10 cellular contexts compared by ENCODE assay signal in genomic region chr1:27349784-27350672, GRCh38. TPM values are rescaled to one million over a fixed set of nuclear protein-coding genes. Genes with fewer than 3 reads are reported as not detected.
A peak's percentile ranks its signal among the peaks of the same experiment; 100 is the strongest.
DNase-seq lines count a peak whose midpoint lies in the region; ATAC-seq, FAIRE-seq and TF ChIP-seq lines count a peak whose summit lies in the region.
"Had no signal": no experiment of that assay in that cellular context is flagged by ENCODE, and none has a peak within 500 bp of the region (broad histone marks: within the 10 kb centered on the region; RNA-seq: fewer than 3 reads in every experiment).

No MANE protein-coding gene starts in this region.

- H4K91ac ChIP-seq in H1 (replicated peaks; ENCODE audit: insufficient read length, low read length) = peak overlapping the region; percentile 87

- no peak overlapping the region for H3K56ac ChIP-seq in H1 (replicated peaks; ENCODE audit: insufficient read length, low read depth, low read length)

- peaks cover 22% of the 10 kb centered on the region; the same call in 1 of the 2 replicates for H3K27me3 ChIP-seq in H7 (ENCODE audit: control insufficient read depth, insufficient read depth, low read length)
- peaks cover 0 to 8% (median 6%) of the 10 kb centered on the region in 4 experiments; a peak in 5 of 7 replicates for H3K27me3 ChIP-seq in H1 (replicated peaks in 1 of 4; ENCODE audit: control insufficient read depth in 3 of 4, extremely low read depth in 1 of 4, insufficient read depth in 3 of 4, low read length in 3 of 4)
- H3K27me3 ChIP-seq in mononuclear cell (ENCODE audit: insufficient read depth, low read length) = no peaks in the 10 kb centered on the region
- no peaks in the 10 kb centered on the region for H3K27me3 ChIP-seq in vagina

- peak overlapping the region; percentile 10; the same call in 1 of the 2 replicates for H2AK5ac ChIP-seq in H1 (ENCODE audit: low read depth, low read length)

- H3K27ac ChIP-seq in H1 (ENCODE audit: low read depth, low read length) (no peak overlapping the region), vagina (peak overlapping the region; percentile 31)

- H3K14ac ChIP-seq in H1 (ENCODE audit: insufficient read length) = no peak overlapping the region

- TF ChIP-seq RAD21 in H1 (IDR thresholded peaks at IDR 0.05 in 1 of 2, conservative IDR thresholded peaks at IDR 0.05 in 1 of 2; ENCODE audit: low read depth in 2 of 2, low read length in 2 of 2) = no peak

- peak overlapping the region; percentile 77 to 83 for H3K4me2 ChIP-seq in H1 (ENCODE audit: insufficient read depth in 1 of 2, low read depth in 2 of 2, low read length in 2 of 2)

- no peaks in the 10 kb centered on the region for H3K9me3 ChIP-seq in H1 (ENCODE audit: insufficient read depth in 2 of 2, low read depth in 1 of 2, low read length in 1 of 2)
- H3K9me3 ChIP-seq in mononuclear cell (ENCODE audit: low read depth, low read length) = no peaks in the 10 kb centered on the region
- H3K9me3 ChIP-seq in vagina = no peaks in the 10 kb centered on the region

- peaks cover 0 to 6% of the 10 kb centered on the region in 2 experiments for H4K20me1 ChIP-seq in H1 (replicated peaks in 1 of 2; ENCODE audit: control insufficient read depth in 1 of 2, insufficient read depth in 2 of 2, low read length in 2 of 2)

- TF ChIP-seq CTCF in H1 (IDR thresholded peaks at IDR 0.05; ENCODE audit: control extremely low read depth in 1 of 3, insufficient read depth in 1 of 3, low read depth in 1 of 3, low read length in 3 of 3) (no peak), vagina (IDR thresholded peaks at IDR 0.05) (no peak)

- POLR2A ChIA-PET in H1 (lab: Charles Lee; ENCODE audit: partially characterized antibody) = interaction anchor here (0.7 to 10.9 kb wide), 23 partner anchors 10 to 356 kb away, joined by 3 to 101 read pairs (median 5); partner anchors contain the start of genes MAP3K6, SYTL1, TMEM222 and TRNP1

- TF ChIP-seq EP300 in H1 (IDR thresholded peaks at IDR 0.05; ENCODE audit: borderline replicate concordance in 1 of 2, low read depth in 2 of 2, low read length in 2 of 2) = no peak; a peak in 1 of 3 replicates

- no peak for FAIRE-seq in H1 (lab: Jason Lieb, UNC)

- H3K9ac ChIP-seq in H1 (replicated peaks in 1 of 4; ENCODE audit: extremely low read depth in 1 of 4, low read depth in 3 of 4, low read length in 3 of 4) = peak overlapping the region in 2 of 4 experiments; percentile 13 to 29; a peak in 2 of 7 replicates

- H3K4me3 ChIP-seq in H7 (ENCODE audit: insufficient read depth, low read depth, low read length) = peak overlapping the region; percentile 76
- H3K4me3 ChIP-seq in H1 (ENCODE audit: extremely low read depth in 1 of 4, insufficient read depth in 2 of 4, low read depth in 3 of 4, low read length in 4 of 4) = peak overlapping the region; percentile 47 to 63 (median 51)
- peak overlapping the region; percentile 19 for H3K4me3 ChIP-seq in mononuclear cell (ENCODE audit: low read length)
- H3K4me3 ChIP-seq in vagina = peak overlapping the region; percentile 37 to 65

- H3K4ac ChIP-seq in H1 (replicated peaks; ENCODE audit: insufficient read length, low read depth, low read length) = peak overlapping the region; percentile 92

- peak overlapping the region; percentile 80; the same call in 1 of the 2 replicates for H2BK12ac ChIP-seq in H1 (ENCODE audit: low read depth, low read length)

- H3K79me2 ChIP-seq in H1 (ENCODE audit: control insufficient read depth in 1 of 2, insufficient read depth in 2 of 2, low read length in 2 of 2) = peaks cover 0 to 4% of the 10 kb centered on the region in 2 experiments; a peak in 1 of 4 replicates

- H3K23ac ChIP-seq in H1 (ENCODE audit: insufficient read length) = no peak overlapping the region

- H2BK20ac ChIP-seq in H1 (ENCODE audit: low read length) = peak overlapping the region; percentile 61; the same call in 1 of the 2 replicates

- H3K79me1 ChIP-seq in H1 (ENCODE audit: low read depth, low read length) = no peaks in the 10 kb centered on the region

- intact Hi-C loops in vagina (cut with DNase I) = no loop called here

- no peak overlapping the region for H4K5ac ChIP-seq in H1 (ENCODE audit: insufficient read length, low read depth, low read length)

- no peak for ATAC-seq in HG02571 (IDR thresholded peaks at IDR 0.05; ENCODE audit: unreplicated experiment)
- ATAC-seq in GM18502 (IDR thresholded peaks at IDR 0.05; ENCODE audit: poor library complexity, unreplicated experiment) = no peak

- H2AFZ ChIP-seq in H1 (ENCODE audit: low read length) = no peak overlapping the region; the same call in 1 of the 2 replicates

- H3K36me3 ChIP-seq in H7 (replicated peaks; ENCODE audit: control insufficient read depth, insufficient read depth, low read length) (no peaks in the 10 kb centered on the region; the same call in none of the 2 replicates), H1 (ENCODE audit: control insufficient read depth in 2 of 4, insufficient read depth in 4 of 4, low read length in 3 of 4) (0 out of 8 replicates have a peak, but pooled peaks cover 0 to 3% (median 0%) of the 10 kb centered on the region in 4 experiments), vagina (peaks cover 0 to 20% of the 10 kb centered on the region in 2 donors)

- H3K18ac ChIP-seq in H1 (ENCODE audit: extremely low read depth, low read length) = peak overlapping the region; percentile 34

- 0 out of 3 replicates have a peak, but pooled peaks of 1 of the 2 experiments have one; percentile 24 for TF ChIP-seq POLR2A in H1 (IDR thresholded peaks at IDR 0.05; ENCODE audit: control extremely low read depth in 1 of 2, low read depth in 2 of 2, low read length in 2 of 2)
- no peak for TF ChIP-seq POLR2A in vagina (IDR thresholded peaks at IDR 0.05)

- peak; percentile 96 for DNase-seq in H7
- peak; percentile 86 for DNase-seq in NCI-H69 (lab: John Stamatoyannopoulos, UW)
- DNase-seq in H1 (ENCODE audit: low read depth in 1 of 2, low spot score in 2 of 2) = peak in 1 of 2 experiments; percentile 83
- DNase-seq in vagina (ENCODE audit: extremely low spot score in 2 of 2) = no peak
- no peak for DNase-seq in HCEC 1CT

- H3K4me1 ChIP-seq in H1 (replicated peaks in 1 of 4; ENCODE audit: control insufficient read depth in 3 of 4, insufficient read depth in 4 of 4, low read length in 3 of 4) (peaks cover 0 to 20% (median 8%) of the 10 kb centered on the region in 4 experiments; a peak in 6 of 7 replicates), mononuclear cell (ENCODE audit: insufficient read depth, low read length) (peaks cover 22% of the 10 kb centered on the region), vagina (peaks cover 44% of the 10 kb centered on the region)

- peaks cover 23% of the 10 kb centered on the region for H3K23me2 ChIP-seq in H1 (ENCODE audit: low read depth, low read length)

- CTCF ChIA-PET in H1 (lab: Charles Lee; ENCODE audit: partially characterized antibody) = interaction anchor here (0.9 to 28.8 kb wide), 14 partner anchors 7 to 313 kb away, joined by 3 to 625 read pairs (median 9); partner anchors contain the start of genes CD164L2, FCN3, GPR3 and MAP3K6

- H2BK5ac ChIP-seq in H1 (ENCODE audit: low read depth, low read length) = 0 out of 2 replicates have a peak overlapping the region, but pooled peaks have one; percentile 67

- WGBS in H1 (ENCODE audit: extremely low coverage in 1 of 2, insufficient coverage in 1 of 2, insufficient read length in 1 of 2, insufficient replicate concordance in 2 of 2, low coverage in 1 of 2, low lambda C conversion rate in 2 of 2, missing lambda C conversion rate in 1 of 2), 2 experiments = 11% methylated on average over 71 of the region's 84 CpGs; no CpG with 5 or more reads in 1 of the 2 experiments

- no peak overlapping the region for H2BK15ac ChIP-seq in H1 (ENCODE audit: low read length)

- peak overlapping the region; percentile 57 for H4K8ac ChIP-seq in H1 (ENCODE audit: extremely low read depth, insufficient read depth, low read length)

- no peak overlapping the region for H2BK120ac ChIP-seq in H1 (replicated peaks; ENCODE audit: low read depth, low read length)

RNA-seq across cellular contexts. Expression of gene SYTL1, which starts 8.2 kb away (rescaled TPM):
- total RNA-seq in H7 (2014; rRNA removed; shearing (Covaris generic)) = 5.6 and 6.4 TPM in 2 replicates
- 6.4 and 8.8 TPM in 2 replicates for total RNA-seq in H1 (2021; fragmentation: NEBNext Ultra II Directional; extraction: Animal tissue kit (Norgen Biotek cat#: 25700))
- polyA plus RNA-seq in H1 (2011; rRNA removed) = 19.5 and 33.8 TPM in 2 replicates
- polyA plus RNA-seq in H1 (2011; cell fraction: cytosol; rRNA removed) = 14.6 TPM
- polyA plus RNA-seq in H1 (2011; cell fraction: nucleus; rRNA removed) = 63.0 TPM
- polyA plus RNA-seq in H1 (2012, experiment 1 of 2) = 4.0 to 13.1 TPM (median 10.8 TPM) in 4 replicates
- 6.3 TPM for polyA plus RNA-seq in H1 (2012, experiment 2 of 2)
- 8.5 TPM for polyA plus RNA-seq in H1 (2013, experiment 1 of 2)
- 8.4 TPM for polyA plus RNA-seq in H1 (2013, experiment 2 of 2)
- 2.9 and 5.0 TPM in 2 replicates for polyA minus RNA-seq in H1 (2011; rRNA and poly(A)+ RNA removed)
- polyA minus RNA-seq in H1 (2011; cell fraction: cytosol; rRNA and poly(A)+ RNA removed) = 5.7 TPM
- polyA minus RNA-seq in H1 (2011; cell fraction: nucleus; rRNA and poly(A)+ RNA removed) = 13.1 TPM
- 44.3 TPM for total RNA-seq in mononuclear cell
- total RNA-seq in vagina = 56.2 TPM

RNA-seq across cellular contexts. Expression of gene MAP3K6, which starts 16.7 kb away (rescaled TPM):
- 10.7 and 14.6 TPM in 2 replicates for total RNA-seq in H7 (2014; rRNA removed; shearing (Covaris generic))
- 7.6 and 11.2 TPM in 2 replicates for total RNA-seq in H1 (2021; fragmentation: NEBNext Ultra II Directional; extraction: Animal tissue kit (Norgen Biotek cat#: 25700))
- 7.4 and 10.3 TPM in 2 replicates for polyA plus RNA-seq in H1 (2011; rRNA removed)
- 6.7 TPM for polyA plus RNA-seq in H1 (2011; cell fraction: cytosol; rRNA removed)
- polyA plus RNA-seq in H1 (2011; cell fraction: nucleus; rRNA removed) = 40.8 TPM
- polyA plus RNA-seq in H1 (2012, experiment 1 of 2) = 8.5 to 12.5 TPM (median 9.7 TPM) in 4 replicates
- polyA plus RNA-seq in H1 (2012, experiment 2 of 2) = 9.5 TPM
- 10.9 TPM for polyA plus RNA-seq in H1 (2013, experiment 1 of 2)
- 10.7 TPM for polyA plus RNA-seq in H1 (2013, experiment 2 of 2)
- polyA minus RNA-seq in H1 (2011; rRNA and poly(A)+ RNA removed) = 4.6 and 5.6 TPM in 2 replicates
- polyA minus RNA-seq in H1 (2011; cell fraction: cytosol; rRNA and poly(A)+ RNA removed) = 2.6 TPM
- 11.6 TPM for polyA minus RNA-seq in H1 (2011; cell fraction: nucleus; rRNA and poly(A)+ RNA removed)
- 2.0 TPM for total RNA-seq in mononuclear cell
- total RNA-seq in vagina = 149 TPM

RNA-seq across cellular contexts. Expression of gene FCN3, which starts 24.6 kb away (rescaled TPM):
- 0.14 TPM in 1 of 2 replicates, not detected in the other for total RNA-seq in H7 (2014; rRNA removed; shearing (Covaris generic))
- 0.30 TPM in 1 of 2 replicates, not detected in the other for total RNA-seq in H1 (2021; fragmentation: NEBNext Ultra II Directional; extraction: Animal tissue kit (Norgen Biotek cat#: 25700))
- polyA plus RNA-seq in H1 (2011; rRNA removed) = 0.35 and 0.57 TPM in 2 replicates
- 0.32 TPM for polyA plus RNA-seq in H1 (2011; cell fraction: cytosol; rRNA removed)
- polyA plus RNA-seq in H1 (2011; cell fraction: nucleus; rRNA removed) = 0.90 TPM
- 0.28 to 0.78 TPM (median 0.40 TPM) in 3 of 4 replicates, not detected in the other for polyA plus RNA-seq in H1 (2012, experiment 1 of 2)
- polyA plus RNA-seq in H1 (2012, experiment 2 of 2) = not detected
- 0.47 TPM for polyA plus RNA-seq in H1 (2013, experiment 1 of 2)
- 0.28 TPM for polyA plus RNA-seq in H1 (2013, experiment 2 of 2)
- polyA minus RNA-seq in H1 (2011; rRNA and poly(A)+ RNA removed) = not detected in 2 replicates
- not detected for polyA minus RNA-seq in H1 (2011; cell fraction: cytosol; rRNA and poly(A)+ RNA removed)
- polyA minus RNA-seq in H1 (2011; cell fraction: nucleus; rRNA and poly(A)+ RNA removed) = not detected
- total RNA-seq in mononuclear cell (not detected), vagina (1.7 TPM)
- total RNA-seq: NCI-H460 had no signal

RNA-seq across cellular contexts. Expression of gene TMEM222, which starts 28.1 kb away (rescaled TPM):
- 41.0 and 53.4 TPM in 2 replicates for total RNA-seq in H7 (2014; rRNA removed; shearing (Covaris generic))
- total RNA-seq in H1 (2021; fragmentation: NEBNext Ultra II Directional; extraction: Animal tissue kit (Norgen Biotek cat#: 25700)) = 25.1 and 27.0 TPM in 2 replicates
- 51.8 and 66.9 TPM in 2 replicates for polyA plus RNA-seq in H1 (2011; rRNA removed)
- polyA plus RNA-seq in H1 (2011; cell fraction: cytosol; rRNA removed) = 43.2 TPM
- polyA plus RNA-seq in H1 (2011; cell fraction: nucleus; rRNA removed) = 65.9 TPM
- 20.3 to 36.3 TPM (median 33.4 TPM) in 4 replicates for polyA plus RNA-seq in H1 (2012, experiment 1 of 2)
- 36.8 TPM for polyA plus RNA-seq in H1 (2012, experiment 2 of 2)
- polyA plus RNA-seq in H1 (2013, experiment 1 of 2) = 28.6 TPM
- polyA plus RNA-seq in H1 (2013, experiment 2 of 2) = 31.1 TPM
- polyA minus RNA-seq in H1 (2011; rRNA and poly(A)+ RNA removed) = 28.8 and 31.6 TPM in 2 replicates
- 17.0 TPM for polyA minus RNA-seq in H1 (2011; cell fraction: cytosol; rRNA and poly(A)+ RNA removed)
- polyA minus RNA-seq in H1 (2011; cell fraction: nucleus; rRNA and poly(A)+ RNA removed) = 33.2 TPM
- total RNA-seq in mononuclear cell = 17.0 TPM
- total RNA-seq in vagina = 30.7 TPM

RNA-seq across cellular contexts. Expression of gene CD164L2, which starts 33.1 kb away (rescaled TPM):
- total RNA-seq in H7 (2014; rRNA removed; shearing (Covaris generic)) = 1.7 and 3.8 TPM in 2 replicates
- total RNA-seq in H1 (2021; fragmentation: NEBNext Ultra II Directional; extraction: Animal tissue kit (Norgen Biotek cat#: 25700)) = 3.3 and 3.8 TPM in 2 replicates
- polyA plus RNA-seq in H1 (2011; rRNA removed) = 3.3 and 5.5 TPM in 2 replicates
- 6.5 TPM for polyA plus RNA-seq in H1 (2011; cell fraction: cytosol; rRNA removed)
- 26.5 TPM for polyA plus RNA-seq in H1 (2011; cell fraction: nucleus; rRNA removed)
- 3.0 to 4.1 TPM (median 3.4 TPM) in 4 replicates for polyA plus RNA-seq in H1 (2012, experiment 1 of 2)
- 2.5 TPM for polyA plus RNA-seq in H1 (2012, experiment 2 of 2)
- polyA plus RNA-seq in H1 (2013, experiment 1 of 2) = 1.9 TPM
- 1.7 TPM for polyA plus RNA-seq in H1 (2013, experiment 2 of 2)
- 0.63 and 1.5 TPM in 2 replicates for polyA minus RNA-seq in H1 (2011; rRNA and poly(A)+ RNA removed)
- not detected for polyA minus RNA-seq in H1 (2011; cell fraction: cytosol; rRNA and poly(A)+ RNA removed)
- polyA minus RNA-seq in H1 (2011; cell fraction: nucleus; rRNA and poly(A)+ RNA removed) = 3.1 TPM
- total RNA-seq in mononuclear cell = not detected
- 7.6 TPM for total RNA-seq in vagina
- total RNA-seq: NCI-H460, pulmonary artery endothelial cell had no signal

Comparison
In these comparisons a context has a peak if more than half of its experiments do, and no peak if none do; other contexts are left out.
1. DNase-seq: peak in H7 (single experiment) and NCI-H69 (single experiment); none in vagina (0 of 2) and HCEC 1CT (single experiment).
2. H3K4me3 ChIP-seq: peak in every context shown above with its lines; median percentile 76 in H7; 51 in H1; 51 in vagina; 19 in mononuclear cell.